Comparison of ENCODE assay signal across 11 cellular contexts in the genomic region with DNA sequence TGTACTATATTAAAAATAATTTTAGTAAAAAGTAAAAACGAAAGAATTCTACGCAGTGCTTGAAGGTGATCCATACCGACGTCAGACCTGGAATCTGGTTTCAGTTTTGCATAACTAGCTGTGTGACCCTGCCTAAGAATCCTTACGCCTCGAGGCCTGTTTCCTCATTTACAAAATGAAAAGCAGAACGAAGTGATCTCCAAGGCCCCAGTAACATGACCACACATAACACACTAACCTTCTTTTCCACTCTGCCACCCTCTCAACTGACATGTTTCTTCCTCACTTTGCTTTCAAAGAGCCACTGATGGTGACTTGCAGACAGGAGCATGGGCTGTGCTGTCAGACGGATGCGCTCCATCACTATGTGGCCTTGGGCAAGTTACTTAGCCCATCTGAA. TPM values are rescaled to one million over a fixed set of nuclear protein-coding genes. Genes with fewer than 3 reads are reported as not detected.
DNase-seq lines count a peak whose midpoint lies in the region; ATAC-seq and TF ChIP-seq lines count a peak whose summit lies in the region.
"Had no signal": no experiment of that assay in that cellular context is flagged by ENCODE, and none has a peak within 500 bp of the region (broad histone marks: within the 10 kb centered on the region; RNA-seq: fewer than 3 reads in every experiment).

No MANE protein-coding gene starts in this region.

- H3K9me3 ChIP-seq in right atrium auricular region: no peaks in the 10 kb centered on the region
- H3K9me3 ChIP-seq in upper lobe of right lung: no peaks in the 10 kb centered on the region
- H3K9me3 ChIP-seq: Caco-2 had no signal

- intact Hi-C loops in Right ventricle myocardium inferior (cut with DNase I): loop anchor here (10.0 kb wide), 1 partner anchor 290 kb away; the partner anchor contains the start of gene ABHD17C
- intact Hi-C loops in upper lobe of right lung (cut with DNase I): no loop called here

- H3K4me3 ChIP-seq in right atrium auricular region (no peak overlapping the region), upper lobe of right lung (no peak overlapping the region)

- peaks cover 25% of the 10 kb centered on the region for H3K36me3 ChIP-seq in right atrium auricular region
- peaks cover 24% of the 10 kb centered on the region for H3K36me3 ChIP-seq in upper lobe of right lung

- DNase-seq in right atrium auricular region (ENCODE audit: low spot score): no peak
- DNase-seq in Right ventricle myocardium inferior (ENCODE audit: missing footprints): no peak
- DNase-seq in SKM-1 treated with dmso at 0.1 percent for 144 hours (lab: John Stamatoyannopoulos, UW; ENCODE audit: unreplicated experiment): peak; percentile 90
- no peak for DNase-seq in foreskin keratinocyte
- no peak for DNase-seq in upper lobe of right lung
- DNase-seq in NCI-H748 treated with DMSO at 0.1 percent for 48 hours (lab: John Stamatoyannopoulos, UW): no peak
- DNase-seq in cerebellar cortex (ENCODE audit: low spot score): no peak
- DNase-seq: activated naive CD4-positive, alpha-beta T cell treated with anti-CD3 and anti-CD28 coated beads, Interleukin-2, amount 50 U/mL, for 16 hours; Caco-2; midbrain had no signal

- ATAC-seq in Right ventricle myocardium inferior (no peak), foreskin keratinocyte (peak; percentile 20), upper lobe of right lung (peak; percentile 40), HG03432 (IDR thresholded peaks at IDR 0.05; ENCODE audit: unreplicated experiment) (no peak)

- no peak for TF ChIP-seq CTCF in right atrium auricular region (IDR thresholded peaks at IDR 0.05)
- TF ChIP-seq CTCF in foreskin keratinocyte (conservative IDR thresholded peaks at IDR 0.05): no peak
- no peak for TF ChIP-seq CTCF in upper lobe of right lung (IDR thresholded peaks at IDR 0.05)

- peak overlapping the region; percentile 15 to 29 for H3K27ac ChIP-seq in right atrium auricular region
- H3K27ac ChIP-seq in foreskin keratinocyte: peak overlapping the region; percentile 62
- peak overlapping the region; percentile 40 for H3K27ac ChIP-seq in upper lobe of right lung

- peaks cover 0 to 49% of the 10 kb centered on the region in 2 donors for H3K4me1 ChIP-seq in right atrium auricular region
- H3K4me1 ChIP-seq in foreskin keratinocyte: peaks cover 8% of the 10 kb centered on the region
- H3K4me1 ChIP-seq in upper lobe of right lung: peaks cover 29% of the 10 kb centered on the region

- no peaks in the 10 kb centered on the region for H3K27me3 ChIP-seq in right atrium auricular region
- no peaks in the 10 kb centered on the region for H3K27me3 ChIP-seq in foreskin keratinocyte
- no peaks in the 10 kb centered on the region for H3K27me3 ChIP-seq in upper lobe of right lung

RNA-seq across cellular contexts. Expression of gene MESD, which starts 4.8 kb away (rescaled TPM):
- 10 to 100 TPM; 11.3 to 14.5 TPM for total RNA-seq in right atrium auricular region
- 14.0 TPM for total RNA-seq in Right ventricle myocardium inferior
- total RNA-seq in foreskin keratinocyte: 31.0 and 32.4 TPM in 2 replicates
- polyA plus RNA-seq in foreskin keratinocyte: 27.1 and 29.9 TPM in 2 replicates
- total RNA-seq in upper lobe of right lung: 26.7 TPM

RNA-seq across cellular contexts. Expression of gene TLNRD1, which starts 15.9 kb away (rescaled TPM):
- total RNA-seq in right atrium auricular region (10 to 100 TPM; 10.0 to 26.1 TPM), Right ventricle myocardium inferior (7.1 TPM), foreskin keratinocyte (11.5 and 12.4 TPM in 2 replicates), upper lobe of right lung (27.8 TPM)
- polyA plus RNA-seq in foreskin keratinocyte: 7.4 and 8.1 TPM in 2 replicates

Comparison
In these comparisons a context has a peak if more than half of its experiments do, and no peak if none do; other contexts are left out.
1. ATAC-seq: peak in foreskin keratinocyte (single experiment) and upper lobe of right lung (single experiment); none in Right ventricle myocardium inferior (single experiment) and HG03432 (single experiment).
2. Peak in every context shown above with its lines, with median percentiles within 50 percentile points of each other: H3K27ac ChIP-seq.